Comparison of ENCODE assay signal across 8 cellular contexts in genomic region chr4:10554694-10555093, GRCh38.
DNase-seq lines count a peak whose midpoint lies in the region; ATAC-seq, FAIRE-seq and TF ChIP-seq lines count a peak whose summit lies in the region.

No MANE protein-coding gene starts in this region.

- WGBS in heart left ventricle, 4 donors, result 8 to 13% (median 10%) methylated on average over 6 of the region's 6 CpGs

- H3K9me3 ChIP-seq in heart left ventricle, result no peaks in the 10 kb centered on the region

- H3K9me3 Mint-ChIP-seq in activated naive CD8-positive, alpha-beta T cell treated with anti-CD3 and anti-CD28 coated beads, Interleukin-2, amount 50 U/mL, for 24 hours, result no peaks in the 10 kb centered on the region

- FAIRE-seq in RCC 7860 (lab: Jason Lieb, UNC), result peak; percentile 76

- H3K27me3 ChIP-seq in KMS-11 (ENCODE audit: insufficient read depth, low read depth), result no peaks in the 10 kb centered on the region
- H3K27me3 ChIP-seq in heart left ventricle, result peaks cover 0 to 14% (median 0%) of the 10 kb centered on the region in 9 donors

- H3K79me2 ChIP-seq in KMS-11 (ENCODE audit: insufficient read depth, low read depth), result no peaks in the 10 kb centered on the region

- no peaks in the 10 kb centered on the region for H4K20me1 ChIP-seq in KMS-11 (ENCODE audit: insufficient read depth)

- no peak overlapping the region for H3K9ac ChIP-seq in KMS-11

- H3K4me1 Mint-ChIP-seq in activated naive CD8-positive, alpha-beta T cell treated with anti-CD3 and anti-CD28 coated beads, Interleukin-2, amount 50 U/mL, for 24 hours, result no peaks in the 10 kb centered on the region

- H3K27ac ChIP-seq in KMS-11, result no peak overlapping the region
- H3K27ac ChIP-seq in heart left ventricle, result no peak overlapping the region

- peak; percentile 68 for TF ChIP-seq CTCF in KMS-11 (conservative IDR thresholded peaks at IDR 0.05; ENCODE audit: low read depth, low read length)
- TF ChIP-seq CTCF in heart left ventricle (IDR thresholded peaks at IDR 0.05), result peak; percentile 58 to 86 (median 76)

- H2AFZ ChIP-seq in KMS-11 (ENCODE audit: low read depth), result no peak overlapping the region

- H3K4me2 ChIP-seq in KMS-11, result no peak overlapping the region

- H3K36me3 ChIP-seq in KMS-11 (ENCODE audit: insufficient read depth), result no peaks in the 10 kb centered on the region
- no peaks in the 10 kb centered on the region for H3K36me3 ChIP-seq in heart left ventricle

- intact Hi-C loops in heart left ventricle (cut with DNase I), result loop anchor here in 4 of 10 donors (5.0 to 10.0 kb wide), 3 partner anchors 92 to 1170 kb away; partner anchors contain the start of gene HS3ST1 (in 1 of the 4)

- H3K27ac Mint-ChIP-seq in activated naive CD8-positive, alpha-beta T cell treated with anti-CD3 and anti-CD28 coated beads, Interleukin-2, amount 50 U/mL, for 24 hours, result no peak overlapping the region

- no peak overlapping the region for H3K4me3 Mint-ChIP-seq in activated naive CD8-positive, alpha-beta T cell treated with anti-CD3 and anti-CD28 coated beads, Interleukin-2, amount 50 U/mL, for 24 hours

- peak; percentile 40 for DNase-seq in EL
- DNase-seq in RCC 7860 (ENCODE audit: low spot score), result peak; percentile 35
- peak; percentile 49 for DNase-seq in activated naive CD8-positive, alpha-beta T cell treated with anti-CD3 and anti-CD28 coated beads, Interleukin-2, amount 50 U/mL, for 24 hours
- DNase-seq in heart left ventricle, result peak in 2 of 5 donors; percentile 16 to 23
- DNase-seq in renal cortical epithelial cell (ENCODE audit: low read depth), result peak; percentile 51

- H3K36me3 Mint-ChIP-seq in activated naive CD8-positive, alpha-beta T cell treated with anti-CD3 and anti-CD28 coated beads, Interleukin-2, amount 50 U/mL, for 24 hours (ENCODE audit: low read depth), result no peaks in the 10 kb centered on the region

- no peaks in the 10 kb centered on the region for H3K27me3 Mint-ChIP-seq in activated naive CD8-positive, alpha-beta T cell treated with anti-CD3 and anti-CD28 coated beads, Interleukin-2, amount 50 U/mL, for 24 hours

- H3K4me3 ChIP-seq in KMS-11 (IDR thresholded peaks at IDR 0.05; ENCODE audit: insufficient read depth, low read depth, low read length) (no peak overlapping the region), heart left ventricle (no peak overlapping the region)

- TF ChIP-seq POLR2A in heart left ventricle (IDR thresholded peaks at IDR 0.05), result no peak

- H3K4me1 ChIP-seq in KMS-11 (ENCODE audit: low read depth, poor library complexity, severe bottlenecking) (no peaks in the 10 kb centered on the region), heart left ventricle (no peaks in the 10 kb centered on the region)

- ATAC-seq in GM21619 (IDR thresholded peaks at IDR 0.05; ENCODE audit: unreplicated experiment) (peak; percentile 79), heart left ventricle (peak in 3 of 4 donors; percentile 37 to 74 (median 67)), HG02981 (IDR thresholded peaks at IDR 0.05; ENCODE audit: unreplicated experiment) (no peak)
- peak; percentile 57 for ATAC-seq in activated naive CD8-positive, alpha-beta T cell treated with anti-CD3 and anti-CD28 coated beads, Interleukin-2, amount 50 U/mL, for 24 hours
